Comparison of ENCODE assay signal across 15 cellular contexts in the genomic region with DNA sequence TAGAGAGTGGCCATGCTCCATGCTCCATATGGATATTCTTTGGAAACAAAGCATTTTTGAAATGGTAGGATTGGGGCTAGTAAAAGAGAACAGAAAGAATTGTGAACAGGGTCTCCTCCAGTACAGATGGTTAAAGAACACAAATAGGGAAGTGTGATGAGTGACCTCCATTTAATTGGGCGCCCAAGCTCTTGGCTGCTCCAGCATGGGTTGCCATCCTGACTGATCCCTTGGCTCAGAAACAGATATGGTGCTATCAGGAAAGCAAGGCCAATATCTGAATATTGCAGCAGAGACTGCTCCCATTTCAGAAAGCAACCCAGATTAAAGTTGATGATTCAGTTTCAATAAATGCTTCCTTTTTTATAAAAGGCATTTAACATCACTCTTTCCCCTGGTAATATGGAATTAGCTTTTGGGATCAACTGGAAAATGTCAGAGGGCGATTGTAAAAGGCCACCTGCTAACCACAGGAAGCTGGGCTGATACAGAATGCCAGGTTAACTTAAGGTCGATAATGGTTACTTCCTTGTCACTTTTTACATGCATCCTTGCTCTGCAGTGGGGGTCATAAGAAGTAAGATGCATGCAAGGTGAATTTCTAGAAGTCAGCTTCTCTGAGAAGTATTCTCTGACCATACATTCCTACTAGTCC. TPM values are rescaled to one million over a fixed set of nuclear protein-coding genes. Genes with fewer than 3 reads are reported as not detected.
A peak's percentile ranks its signal among the peaks of the same experiment; 100 is the strongest.
DNase-seq lines count a peak whose midpoint lies in the region; ATAC-seq and TF ChIP-seq lines count a peak whose summit lies in the region.
"Had no signal": no experiment of that assay in that cellular context is flagged by ENCODE, and none has a peak within 500 bp of the region (broad histone marks: within the 10 kb centered on the region; RNA-seq: fewer than 3 reads in every experiment).

No MANE protein-coding gene starts in this region.

- 23 to 58% (median 49%) methylated on average over 3 of the region's 3 CpGs for WGBS in adrenal gland, 4 donors

- peak overlapping the region; percentile 6; the same call in 1 of the 2 replicates for H3K4me2 ChIP-seq in PC-9
- H3K4me2 ChIP-seq: A549 had no signal

- H3K9me2 ChIP-seq in PC-9 (ENCODE audit: insufficient read depth): no peaks in the 10 kb centered on the region

- H3K4me3 ChIP-seq in PC-9 (no peak overlapping the region), adrenal gland (no peak overlapping the region)
- H3K4me3 ChIP-seq: A549 had no signal

- no peaks in the 10 kb centered on the region for H3K4me1 Mint-ChIP-seq in activated naive CD4-positive, alpha-beta T cell treated with anti-CD3 and anti-CD28 coated beads, Interleukin-2, amount 10 ng/mL, durations not matched to agents 7 days and 5 days
- H3K4me1 Mint-ChIP-seq in activated CD4-positive, alpha-beta memory T cell treated with anti-CD3 and anti-CD28 coated beads, Interleukin-2, amount 10 ng/mL, durations not matched to agents 7 days and 5 days: peaks cover 11% of the 10 kb centered on the region

- H3K27me3 Mint-ChIP-seq in activated naive CD4-positive, alpha-beta T cell treated with anti-CD3 and anti-CD28 coated beads, Interleukin-2, amount 10 ng/mL, durations not matched to agents 7 days and 5 days: peaks cover 6% of the 10 kb centered on the region
- H3K27me3 Mint-ChIP-seq in activated CD4-positive, alpha-beta memory T cell treated with anti-CD3 and anti-CD28 coated beads, Interleukin-2, amount 10 ng/mL, durations not matched to agents 7 days and 5 days: peaks cover 4% of the 10 kb centered on the region
- H3K27me3 Mint-ChIP-seq: CD4-positive, alpha-beta memory T cell had no signal

- DNase-seq in HT-29 (ENCODE audit: low spot score) (peak; percentile 78), PC-9 (peak in 1 of 2 experiments; percentile 80), adrenal gland (peak in 5 of 7 donors; percentile 34 to 67 (median 43))
- DNase-seq in activated naive CD4-positive, alpha-beta T cell treated with anti-CD3 and anti-CD28 coated beads, Interleukin-2, amount 10 ng/mL, durations not matched to agents 7 days and 5 days: no peak
- no peak for DNase-seq in activated CD4-positive, alpha-beta memory T cell treated with anti-CD3 and anti-CD28 coated beads, Interleukin-2, amount 10 ng/mL, durations not matched to agents 7 days and 5 days
- DNase-seq: BE2C; CD4-positive, alpha-beta memory T cell; DND-41; GDM1; HCEC 1CT had no signal

- peaks cover 48% of the 10 kb centered on the region for H3F3A ChIP-seq in PC-9 (ENCODE audit: insufficient read depth, low read depth)

- H3K27me3 ChIP-seq in PC-9 (ENCODE audit: insufficient read depth, low read depth) (no peaks in the 10 kb centered on the region), adrenal gland (no peaks in the 10 kb centered on the region)
- H3K27me3 ChIP-seq: BE2C had no signal

- POLR2A ChIA-PET in PC-9 (lab: Charles Lee; ENCODE audit: unreplicated experiment): interaction anchor here (0.6 kb wide), 1 partner anchor 20 kb away, joined by 4 read pairs; no protein-coding TSS in a partner anchor
- POLR2A ChIA-PET in activated CD4-positive, alpha-beta memory T cell treated with anti-CD3 and anti-CD28 coated beads, Interleukin-2, amount 10 ng/mL, durations not matched to agents 7 days and 5 days (lab: Charles Lee): no interaction called here

- H3K27ac Mint-ChIP-seq in activated naive CD4-positive, alpha-beta T cell treated with anti-CD3 and anti-CD28 coated beads, Interleukin-2, amount 10 ng/mL, durations not matched to agents 7 days and 5 days: no peak overlapping the region
- H3K27ac Mint-ChIP-seq in activated CD4-positive, alpha-beta memory T cell treated with anti-CD3 and anti-CD28 coated beads, Interleukin-2, amount 10 ng/mL, durations not matched to agents 7 days and 5 days: no peak overlapping the region
- H3K27ac Mint-ChIP-seq: CD4-positive, alpha-beta memory T cell had no signal

- H3K79me2 ChIP-seq in PC-9 (ENCODE audit: low read depth): peaks cover 8% of the 10 kb centered on the region; the same call in 1 of the 2 replicates

- no peak overlapping the region for H3K4me3 Mint-ChIP-seq in activated naive CD4-positive, alpha-beta T cell treated with anti-CD3 and anti-CD28 coated beads, Interleukin-2, amount 10 ng/mL, durations not matched to agents 7 days and 5 days
- no peak overlapping the region for H3K4me3 Mint-ChIP-seq in activated CD4-positive, alpha-beta memory T cell treated with anti-CD3 and anti-CD28 coated beads, Interleukin-2, amount 10 ng/mL, durations not matched to agents 7 days and 5 days
- H3K4me3 Mint-ChIP-seq: CD4-positive, alpha-beta memory T cell had no signal

- H3K36me3 ChIP-seq in PC-9 (ENCODE audit: low read depth) (no peaks in the 10 kb centered on the region), adrenal gland (replicated peaks in 1 of 2) (no peaks in the 10 kb centered on the region)
- H3K36me3 ChIP-seq: BE2C had no signal

- no peaks in the 10 kb centered on the region for H4K20me1 ChIP-seq in PC-9 (ENCODE audit: insufficient read depth)

- H3K9me3 Mint-ChIP-seq in activated naive CD4-positive, alpha-beta T cell treated with anti-CD3 and anti-CD28 coated beads, Interleukin-2, amount 10 ng/mL, durations not matched to agents 7 days and 5 days: no peaks in the 10 kb centered on the region
- H3K9me3 Mint-ChIP-seq in activated CD4-positive, alpha-beta memory T cell treated with anti-CD3 and anti-CD28 coated beads, Interleukin-2, amount 10 ng/mL, durations not matched to agents 7 days and 5 days: no peaks in the 10 kb centered on the region
- H3K9me3 Mint-ChIP-seq: CD4-positive, alpha-beta memory T cell had no signal

- H3K9me3 ChIP-seq in PC-9 (ENCODE audit: insufficient read depth, low read depth) (no peaks in the 10 kb centered on the region; the same call in 1 of the 2 replicates), adrenal gland (replicated peaks in 1 of 3) (no peaks in the 10 kb centered on the region)
- H3K9me3 ChIP-seq: A549, BE2C had no signal

- no peak for TF ChIP-seq POLR2A in adrenal gland (IDR thresholded peaks at IDR 0.05)

- TF ChIP-seq CTCF in PC-9 (conservative IDR thresholded peaks at IDR 0.05) (no peak), adrenal gland (IDR thresholded peaks at IDR 0.05) (no peak)

- no peak overlapping the region for H2AFZ ChIP-seq in PC-9

- no peaks in the 10 kb centered on the region for H3K36me3 Mint-ChIP-seq in activated naive CD4-positive, alpha-beta T cell treated with anti-CD3 and anti-CD28 coated beads, Interleukin-2, amount 10 ng/mL, durations not matched to agents 7 days and 5 days
- no peaks in the 10 kb centered on the region for H3K36me3 Mint-ChIP-seq in activated CD4-positive, alpha-beta memory T cell treated with anti-CD3 and anti-CD28 coated beads, Interleukin-2, amount 10 ng/mL, durations not matched to agents 7 days and 5 days (ENCODE audit: low read depth)
- H3K36me3 Mint-ChIP-seq: CD4-positive, alpha-beta memory T cell had no signal

- H3K27ac ChIP-seq in PC-9 (peak overlapping the region; percentile 35), adrenal gland (peak overlapping the region in 3 of 5 donors; percentile 27 to 60 (median 34))

- ATAC-seq in HG02763 (IDR thresholded peaks at IDR 0.05; ENCODE audit: unreplicated experiment): no peak
- ATAC-seq: A549, HepG2 had no signal

- CTCF ChIA-PET in PC-9 (lab: Charles Lee): interaction anchor here (0.6 kb wide), 1 partner anchor 526 kb away, joined by 3 read pairs; no protein-coding TSS in a partner anchor
- CTCF ChIA-PET in activated naive CD4-positive, alpha-beta T cell treated with anti-CD3 and anti-CD28 coated beads, Interleukin-2, amount 10 ng/mL, durations not matched to agents 7 days and 5 days (lab: Charles Lee): no interaction called here
- CTCF ChIA-PET in activated CD4-positive, alpha-beta memory T cell treated with anti-CD3 and anti-CD28 coated beads, Interleukin-2, amount 10 ng/mL, durations not matched to agents 7 days and 5 days (lab: Charles Lee): interaction anchor here (0.6 kb wide), 1 partner anchor 13 kb away, joined by 4 read pairs; no protein-coding TSS in a partner anchor

- peaks cover 64% of the 10 kb centered on the region for H3K4me1 ChIP-seq in PC-9 (replicated peaks; ENCODE audit: insufficient read depth)
- peaks cover 24 to 48% of the 10 kb centered on the region in 2 donors for H3K4me1 ChIP-seq in adrenal gland (replicated peaks in 1 of 2)
- H3K4me1 ChIP-seq: BE2C had no signal

- intact Hi-C loops in PC-9 (cut with micrococcal nuclease; ENCODE audit: unreplicated experiment) (loop anchor here (10.0 kb wide), 1 partner anchor 429 kb away; a partner anchor contains a TSS), adrenal gland (cut with DNase I) (loop anchor here in 1 of 2 donors (10.0 kb wide), 1 partner anchor 49 kb away; a partner anchor contains a TSS)

- BruUV-seq in PC-9 (replicated peaks; lab: Mats Ljungman, UMichigan): no TSS peak

RNA-seq across cellular contexts. Expression of a gene that starts 52.9 kb away (rescaled TPM):
- 0.26 and 0.53 TPM in 2 replicates for total RNA-seq in HT-29 (2014; rRNA removed; shearing (Covaris generic))
- 5.5 and 9.0 TPM in 2 replicates for total RNA-seq in PC-9 (2021)
- 1 to 10 TPM in 1 of 8 donors, under 1 TPM in 3, not detected in 4; 0.31 to 1.5 (median 0.56) TPM for total RNA-seq in adrenal gland
- polyA plus RNA-seq in adrenal gland: not detected
- total RNA-seq in activated CD4-positive, alpha-beta memory T cell treated with anti-CD3 and anti-CD28 coated beads, Interleukin-2, amount 10 ng/mL, durations not matched to agents 7 days and 5 days: under 1 TPM in 1 of 2 experiments, not detected in 1; 0.28 TPM
- total RNA-seq: CD4-positive, alpha-beta memory T cell; H4 had no signal
- polyA plus RNA-seq: AG04450; CD4-positive, alpha-beta memory T cell had no signal

Comparison
In these comparisons a context has a peak if more than half of its experiments do, and no peak if none do; other contexts are left out.
1. DNase-seq: peak in HT-29 (single experiment) and adrenal gland (5 of 7); none in activated naive CD4-positive, alpha-beta T cell treated with anti-CD3 and anti-CD28 coated beads, Interleukin-2, amount 10 ng/mL, durations not matched to agents 7 days and 5 days (single experiment) and activated CD4-positive, alpha-beta memory T cell treated with anti-CD3 and anti-CD28 coated beads, Interleukin-2, amount 10 ng/mL, durations not matched to agents 7 days and 5 days (single experiment).